In the genomic region with DNA sequence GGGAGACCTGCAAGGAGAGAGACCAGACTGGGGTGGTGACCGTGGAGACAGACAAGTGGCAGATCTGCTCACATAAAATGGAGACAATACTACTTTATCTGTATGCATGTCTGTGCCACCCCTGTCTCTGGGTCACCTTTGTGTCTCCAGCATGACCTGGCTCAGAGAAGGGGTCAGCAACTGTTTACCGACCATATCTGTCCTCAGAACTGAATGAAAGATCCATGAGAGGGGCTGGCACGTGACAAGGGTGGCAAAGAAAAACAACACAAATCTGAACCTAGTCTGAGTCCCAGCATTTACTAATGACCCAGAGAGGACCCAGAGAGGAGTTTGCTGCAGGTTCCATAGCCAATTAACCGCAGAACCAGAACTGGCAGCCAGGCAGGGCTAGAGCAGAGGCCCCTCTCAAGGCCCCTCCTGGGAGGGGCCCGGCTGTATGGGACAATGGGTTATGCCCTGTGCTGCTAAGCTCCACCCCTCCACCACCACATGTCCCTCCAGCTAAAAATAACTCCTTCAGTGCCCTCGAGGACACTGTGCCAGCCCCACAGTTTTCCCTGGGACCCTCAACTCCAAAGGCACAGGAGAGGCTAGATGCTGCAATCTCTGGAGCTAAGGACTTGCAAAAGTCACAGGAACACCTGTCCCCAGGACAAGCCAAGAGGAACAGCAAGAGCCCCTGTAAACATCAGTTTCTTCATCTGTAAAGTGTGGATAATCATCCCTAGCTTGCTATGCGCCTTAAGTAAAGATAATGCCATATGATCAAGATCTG, we compare ENCODE assay signal across 1 cellular context.
TF ChIP-seq lines count a peak whose summit lies in the region.

No MANE protein-coding gene starts in this region.

TF ChIP-seq in GM23338, 12 proteins besides CTCF, POLR2A, EP300 and RAD21 (continued from another document):
- no peak for TF ChIP-seq ZNF462 (CRISPR knock-in tag; IDR thresholded peaks at IDR 0.05)
- no peak for TF ChIP-seq ZNF114 (CRISPR knock-in tag; IDR thresholded peaks at IDR 0.05)
TF ChIP-seq in GM23338: peak in this region for 0.
